ENCODE assay signal across 8 cellular contexts in the genomic region with DNA sequence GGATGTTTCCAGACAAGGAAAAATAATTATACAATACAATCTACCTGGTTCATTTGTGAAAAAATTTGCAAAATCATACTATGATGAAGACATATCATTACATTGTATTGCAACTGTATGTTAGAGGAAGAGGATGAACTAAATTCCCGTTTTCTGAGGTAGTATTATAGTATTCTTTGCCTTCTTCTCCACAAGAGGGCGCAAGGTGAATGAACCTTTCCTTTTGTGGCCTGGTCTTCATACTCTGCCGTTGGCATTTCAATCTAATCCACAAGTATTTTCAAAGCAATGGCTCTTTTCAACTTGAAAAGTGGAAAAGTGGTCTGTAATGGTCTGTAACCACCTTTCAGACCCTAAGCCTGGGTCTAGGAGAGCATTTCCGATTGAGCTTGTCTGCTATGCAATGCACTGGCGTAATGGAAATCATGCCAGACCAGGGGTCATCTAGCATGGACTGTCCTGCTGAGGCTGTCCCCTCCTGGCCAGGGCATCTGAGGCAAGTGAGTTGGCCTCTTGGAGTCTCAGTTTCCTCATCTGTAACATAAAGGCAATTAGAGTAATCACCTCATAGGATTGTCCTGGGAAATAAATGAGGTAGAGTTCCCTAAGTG. TPM values are rescaled to one million over a fixed set of nuclear protein-coding genes. Genes with fewer than 3 reads are reported as not detected.
A peak's percentile ranks its signal among the peaks of the same experiment; 100 is the strongest.
DNase-seq lines count a peak whose midpoint lies in the region; ATAC-seq and TF ChIP-seq lines count a peak whose summit lies in the region.

No MANE protein-coding gene starts in this region.

- POLR2A ChIA-PET in PC-3 (lab: Charles Lee; ENCODE audit: unreplicated experiment), result no interaction called here

- H3K9me3 ChIP-seq in PC-3 (ENCODE audit: low read length) (no peaks in the 10 kb centered on the region), right atrium auricular region (no peaks in the 10 kb centered on the region), gastrocnemius medialis (no peaks in the 10 kb centered on the region)

- H3K36me3 ChIP-seq in PC-3 (ENCODE audit: low read depth, low read length) (no peaks in the 10 kb centered on the region), right atrium auricular region (no peaks in the 10 kb centered on the region), gastrocnemius medialis (no peaks in the 10 kb centered on the region)

- H4K20me1 ChIP-seq in PC-3 (ENCODE audit: low read length), result no peaks in the 10 kb centered on the region

- no peak overlapping the region for H3K4me3 ChIP-seq in PC-3 (ENCODE audit: low read length)
- no peak overlapping the region for H3K4me3 ChIP-seq in right atrium auricular region
- H3K4me3 ChIP-seq in gastrocnemius medialis, result no peak overlapping the region

- no peaks in the 10 kb centered on the region for H3K9me2 ChIP-seq in PC-3 (replicated peaks; ENCODE audit: low read length)

- intact Hi-C loops in PC-3 (cut with micrococcal nuclease) (loop anchor here (1.0 to 5.0 kb wide), 5 partner anchors 31 to 174 kb away; a partner anchor contains a TSS), gastrocnemius medialis (cut with DNase I; ENCODE audit: low total_unique reads) (loop anchor here (1.0 to 10.0 kb wide), 2 partner anchors 177 to 542 kb away; a partner anchor contains a TSS)

- no peaks in the 10 kb centered on the region for H3K79me2 ChIP-seq in PC-3 (ENCODE audit: low read length)

- in situ Hi-C loops in gastrocnemius medialis (cut with MboI; ENCODE audit: low sequenced_read_pairs in 4 of 4), result loop anchor here in 3 of 4 donors (25.0 kb wide), 2 partner anchors 254 to 554 kb away; a partner anchor contains a TSS

- H3K9ac ChIP-seq in PC-3 (ENCODE audit: low read length), result no peak overlapping the region

- H3K4me2 ChIP-seq in PC-3 (ENCODE audit: low read length), result no peak overlapping the region

- ATAC-seq in GM21619 (IDR thresholded peaks at IDR 0.05; ENCODE audit: unreplicated experiment) (peak; percentile 43), PC-3 (peak; percentile 59), gastrocnemius medialis (peak; percentile 85 to 96)

- no peaks in the 10 kb centered on the region for H3K27me3 ChIP-seq in PC-3 (ENCODE audit: low read length)
- no peaks in the 10 kb centered on the region for H3K27me3 ChIP-seq in right atrium auricular region
- H3K27me3 ChIP-seq in gastrocnemius medialis, result no peaks in the 10 kb centered on the region

- TF ChIP-seq POLR2A in gastrocnemius medialis (IDR thresholded peaks at IDR 0.05), result no peak

- DNase-seq in EL (peak; percentile 71), M059J (ENCODE audit: low read depth) (peak; percentile 76), PC-3 (peak; percentile 64), amniotic stem cell (lab: John Stamatoyannopoulos, UW) (peak; percentile 72), right atrium auricular region (ENCODE audit: low spot score) (no peak), gastrocnemius medialis (peak; percentile 12 to 17), T1000 (lab: John Stamatoyannopoulos, UW) (no peak)

- TF ChIP-seq CTCF in PC-3 (conservative IDR thresholded peaks at IDR 0.05; ENCODE audit: low read depth, low read length), result peak; percentile 69
- peak; percentile 70 to 87 for TF ChIP-seq CTCF in right atrium auricular region (IDR thresholded peaks at IDR 0.05)
- TF ChIP-seq CTCF in gastrocnemius medialis (IDR thresholded peaks at IDR 0.05 in 4 of 5, conservative IDR thresholded peaks at IDR 0.05 in 1 of 5), result peak; percentile 57 to 76 (median 65)

- peaks cover 14% of the 10 kb centered on the region for H3K4me1 ChIP-seq in PC-3 (ENCODE audit: insufficient read depth, low read length)
- H3K4me1 ChIP-seq in right atrium auricular region, result no peaks in the 10 kb centered on the region
- peaks cover 3% of the 10 kb centered on the region in 2 donors for H3K4me1 ChIP-seq in gastrocnemius medialis

- CTCF ChIA-PET in PC-3 (lab: Charles Lee), result interaction anchor here (0.6 kb wide), 1 partner anchor 34 kb away, joined by 3 read pairs; no protein-coding TSS in a partner anchor

- no peak overlapping the region for H3K27ac ChIP-seq in PC-3 (ENCODE audit: low read length)
- H3K27ac ChIP-seq in right atrium auricular region, result no peak overlapping the region
- no peak overlapping the region for H3K27ac ChIP-seq in gastrocnemius medialis

- no peaks in the 10 kb centered on the region for H3F3A ChIP-seq in PC-3 (ENCODE audit: low read length, unreplicated experiment)

- peak overlapping the region; percentile 45; the same call in 1 of the 2 replicates for H2AFZ ChIP-seq in PC-3 (ENCODE audit: low read length)

- no TSS peak for BruUV-seq in PC-3 (replicated peaks; lab: Mats Ljungman, UMichigan)

RNA-seq across cellular contexts. Expression of a gene that starts 30.8 kb away (rescaled TPM):
- 1.7 TPM in 2 replicates for total RNA-seq in M059J (2014; rRNA removed; shearing (Covaris generic))
- total RNA-seq in PC-3 (2014; rRNA removed) (0.40 and 0.95 TPM in 2 replicates), right atrium auricular region (under 1 TPM; 0.30 to 0.94 TPM), gastrocnemius medialis (under 1 TPM; 0.29 to 0.92 (median 0.63) TPM)

Comparison
In these comparisons a context has a peak if more than half of its experiments do, and no peak if none do; other contexts are left out.
1. DNase-seq: peak in EL (single experiment), M059J (single experiment), PC-3 (single experiment), amniotic stem cell (single experiment) and gastrocnemius medialis (2 of 2); none in right atrium auricular region (single experiment) and T1000 (single experiment).
2. Peak in every context shown above with its lines, with median percentiles within 50 percentile points of each other: ATAC-seq and CTCF ChIP-seq.